In the genomic region with DNA sequence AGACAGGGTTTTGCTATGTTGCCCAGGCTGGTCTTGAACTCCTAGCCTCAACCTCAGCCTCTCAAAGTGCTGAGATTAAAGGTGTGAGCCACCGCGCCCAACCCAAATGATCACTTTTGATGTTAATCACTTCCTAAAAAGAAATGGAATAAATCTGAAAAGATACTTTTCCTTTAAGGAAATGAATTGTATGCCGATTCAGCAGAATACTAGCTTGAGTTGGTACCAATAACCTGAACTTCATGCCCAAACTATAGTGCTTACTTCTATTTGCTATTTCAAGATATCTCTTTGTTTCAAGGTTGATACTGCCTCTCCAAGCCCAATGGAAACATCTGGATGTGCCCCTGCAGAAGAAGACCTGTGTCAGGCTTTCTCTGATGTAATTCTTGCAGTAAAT, we compare ENCODE assay signal across 31 cellular contexts. TPM values are rescaled to one million over a fixed set of nuclear protein-coding genes. Genes with fewer than 3 reads are reported as not detected.
"Had no signal": no experiment of that assay in that cellular context is flagged by ENCODE, and none has a peak within 500 bp of the region (broad histone marks: within the 10 kb centered on the region; RNA-seq: fewer than 3 reads in every experiment).

No MANE protein-coding gene starts in this region.

- H3K4me3 Mint-ChIP-seq: activated naive CD8-positive, alpha-beta T cell; activated T-cell treated with anti-CD3 and anti-CD28 coated beads, Interleukin-2, amount 50 U/mL, for 4 hours; central memory CD8-positive, alpha-beta T cell; effector memory CD8-positive, alpha-beta T cell; mesothelial cell of epicardium; naive thymus-derived CD8-positive, alpha-beta T cell had no signal

- ATAC-seq: activated CD4-positive, CD25-positive, alpha-beta regulatory T cell treated with anti-CD3 and anti-CD28 coated beads, Interleukin-2, amount 50 U/mL, for 24 hours; activated T-cell treated with anti-CD3 and anti-CD28 coated beads, Interleukin-2, amount 50 U/mL, for 4 hours; effector memory CD8-positive, alpha-beta T cell; gastrocnemius medialis; left lung; naive thymus-derived CD8-positive, alpha-beta T cell had no signal

- H3K27ac Mint-ChIP-seq: activated naive CD8-positive, alpha-beta T cell; activated T-helper 2 cell treated with anti-CD3 and anti-CD28 coated beads, Interferon-gamma antibody, Interleukin-2, Interleukin-4, amounts not matched to agents 10 μg/mL and 5 μg/mL and 100 μg/mL, durations not matched to agents 14 hours and 24 hours and 36 hours; effector memory CD8-positive, alpha-beta T cell; mesothelial cell of epicardium; naive thymus-derived CD8-positive, alpha-beta T cell had no signal

- H3K36me3 ChIP-seq: colonic mucosa, gastrocnemius medialis, ovary, prostate gland had no signal

- H3K4me1 ChIP-seq: testis had no signal

- H3K27ac ChIP-seq: adrenal gland, ascending aorta, colonic mucosa, dorsolateral prefrontal cortex, esophagus muscularis mucosa, gastrocnemius medialis, left lung, neutrophil, ovary, prostate gland, spleen, testis, vagina, VCaP had no signal

- H3K27me3 Mint-ChIP-seq: activated naive CD8-positive, alpha-beta T cell; central memory CD8-positive, alpha-beta T cell; effector memory CD8-positive, alpha-beta T cell; naive thymus-derived CD8-positive, alpha-beta T cell had no signal

- H3K4me3 ChIP-seq: adrenal gland, ascending aorta, colonic mucosa, dorsolateral prefrontal cortex, esophagus muscularis mucosa, gastrocnemius medialis, left lung, lung, ovary, prostate gland, spleen, testis, vagina had no signal

- H3K9me3 Mint-ChIP-seq: activated T-cell treated with anti-CD3 and anti-CD28 coated beads, Interleukin-2, amount 50 U/mL, for 4 hours; central memory CD8-positive, alpha-beta T cell; effector memory CD8-positive, alpha-beta T cell; mesothelial cell of epicardium; naive thymus-derived CD8-positive, alpha-beta T cell had no signal

- H3K27me3 ChIP-seq: adrenal gland, ascending aorta, colonic mucosa, dorsolateral prefrontal cortex, esophagus muscularis mucosa, gastrocnemius medialis, left lung, neutrophil, ovary, spleen, testis, vagina had no signal

- DNase-seq: activated CD4-positive, alpha-beta T cell treated with anti-CD3 and anti-CD28 coated beads, Interleukin-2, amount 50 U/mL, for 1 hour; activated CD8-positive, alpha-beta memory T cell treated with anti-CD3 and anti-CD28 coated beads, Interleukin-2, amount 50 U/mL, for 48 hours; activated naive CD4-positive, alpha-beta T cell; activated T-cell treated with anti-CD3 and anti-CD28 coated beads, Interleukin-2, amount 50 U/mL, for 4 hours; adrenal gland; colonic mucosa; dorsolateral prefrontal cortex; effector memory CD8-positive, alpha-beta T cell; gastrocnemius medialis; hippocampal formation; kidney glomerular epithelial cell; left lung; naive thymus-derived CD8-positive, alpha-beta T cell; ovary; spleen; stimulated activated CD4-positive, alpha-beta T cell treated with anti-CD3 and anti-CD28 coated beads, Interleukin-4, amount 100 ng/mL, for 1 hour; stimulated activated naive CD4-positive, alpha-beta T cell; testis; trophoblast cell had no signal

- H3K9me3 ChIP-seq: adrenal gland, ascending aorta, colonic mucosa, esophagus muscularis mucosa, gastrocnemius medialis, left lung, neutrophil, ovary, prostate gland, spleen, testis, vagina had no signal

RNA-seq across cellular contexts. Expression of a gene that starts 18.4 kb away (rescaled TPM):
- total RNA-seq: ascending aorta had no signal
